8 cellular contexts compared by ENCODE assay signal in the genomic region with DNA sequence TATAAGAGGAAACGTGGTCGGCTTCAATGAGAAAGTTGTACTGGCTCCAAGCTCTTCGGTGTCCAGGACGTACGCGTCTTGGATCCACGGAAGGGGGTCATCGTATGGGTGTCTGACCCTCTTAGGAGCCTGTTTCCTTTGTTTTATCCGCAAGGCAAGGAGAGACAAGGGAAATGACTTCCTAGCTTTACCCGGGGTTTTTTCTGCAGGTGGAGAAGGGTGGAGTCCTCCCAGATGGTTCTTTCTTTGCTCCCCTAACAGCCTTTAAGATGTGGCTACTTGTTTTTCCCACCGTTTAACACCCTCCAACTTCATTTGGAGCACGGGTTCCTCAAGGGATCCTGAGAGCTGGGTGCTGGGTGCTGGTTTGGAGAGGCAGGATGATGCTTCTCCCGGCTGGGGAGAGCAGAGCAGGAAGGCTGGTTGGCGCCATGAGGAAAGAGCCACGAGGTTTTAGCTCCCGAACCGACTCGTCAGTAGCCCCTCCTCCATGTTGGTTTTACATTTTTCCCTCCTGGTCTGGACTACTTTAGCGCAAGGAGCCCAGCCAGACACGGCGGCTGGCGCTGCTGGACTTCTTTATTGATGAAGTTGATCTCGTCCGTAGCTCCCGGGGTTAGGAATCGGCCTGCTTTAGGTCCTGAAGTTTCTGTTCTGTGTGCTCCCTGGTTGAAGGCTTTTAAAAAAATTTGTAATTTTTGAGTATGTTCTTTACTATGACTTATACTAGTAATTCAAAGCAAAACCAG. TPM values are rescaled to one million over a fixed set of nuclear protein-coding genes. Genes with fewer than 3 reads are reported as not detected.
DNase-seq lines count a peak whose midpoint lies in the region; ATAC-seq and TF ChIP-seq lines count a peak whose summit lies in the region.

No MANE protein-coding gene starts in this region.

- H3K36me3 ChIP-seq in gastroesophageal sphincter (no peaks in the 10 kb centered on the region), neural progenitor cell (no peaks in the 10 kb centered on the region)

- peaks cover 20% of the 10 kb centered on the region for H3K4me1 Mint-ChIP-seq in activated naive CD4-positive, alpha-beta T cell treated with anti-CD3 and anti-CD28 coated beads for 36 hours (ENCODE audit: low read depth)
- H3K4me1 Mint-ChIP-seq in neural progenitor cell, result peaks cover 32% of the 10 kb centered on the region

- H3K27me3 Mint-ChIP-seq in activated naive CD4-positive, alpha-beta T cell treated with anti-CD3 and anti-CD28 coated beads for 36 hours (ENCODE audit: low read depth), result peaks cover 3% of the 10 kb centered on the region
- peaks cover 5% of the 10 kb centered on the region for H3K27me3 Mint-ChIP-seq in neural progenitor cell (ENCODE audit: insufficient read depth, low read depth)

- H2AFZ ChIP-seq in neural progenitor cell (replicated peaks), result peak overlapping the region; percentile 74

- CTCF ChIA-PET in activated naive CD4-positive, alpha-beta T cell treated with anti-CD3 and anti-CD28 coated beads for 36 hours (lab: Charles Lee), result interaction anchor here (0.6 to 1.8 kb wide), 8 partner anchors 10 to 1439 kb away, joined by 3 to 9 read pairs (median 4); no protein-coding TSS in a partner anchor

- peak; percentile 35 for ATAC-seq in gastroesophageal sphincter

- peaks cover 27% of the 10 kb centered on the region for H3F3A ChIP-seq in neural progenitor cell (ENCODE audit: low read depth)

- H3K9me3 ChIP-seq in gastroesophageal sphincter (no peaks in the 10 kb centered on the region), neural progenitor cell (ENCODE audit: low read depth) (no peaks in the 10 kb centered on the region)

- H3K4me2 ChIP-seq in neural progenitor cell, result peak overlapping the region; percentile 88

- no peaks in the 10 kb centered on the region for H3K9me3 Mint-ChIP-seq in activated naive CD4-positive, alpha-beta T cell treated with anti-CD3 and anti-CD28 coated beads for 36 hours
- H3K9me3 Mint-ChIP-seq in neural progenitor cell, result no peaks in the 10 kb centered on the region

- H3K9ac ChIP-seq in neural progenitor cell, result peak overlapping the region; percentile 65

- H3K27me3 ChIP-seq in HL-60 (ENCODE audit: insufficient read depth, poor library complexity, severe bottlenecking) (no peaks in the 10 kb centered on the region), gastroesophageal sphincter (no peaks in the 10 kb centered on the region), neural progenitor cell (no peaks in the 10 kb centered on the region)

- TF ChIP-seq POLR2A in GM19099 (IDR thresholded peaks at IDR 0.05; ENCODE audit: extremely low read depth, insufficient read length, low read depth) (peak; percentile 59), gastroesophageal sphincter (IDR thresholded peaks at IDR 0.05) (no peak)

- H3K27ac ChIP-seq in HL-60 (replicated peaks) (peak overlapping the region; percentile 98), gastroesophageal sphincter (peak overlapping the region; percentile 48 to 95 (median 92)), neural progenitor cell (peak overlapping the region; percentile 54)

- intact Hi-C loops in activated naive CD4-positive, alpha-beta T cell treated with anti-CD3 and anti-CD28 coated beads for 36 hours (cut with micrococcal nuclease), result loop anchor here (1.0 to 10.0 kb wide), 8 partner anchors 14 to 1006 kb away; a partner anchor contains a TSS

- H4K20me1 ChIP-seq in neural progenitor cell (ENCODE audit: low read depth), result peaks cover 30% of the 10 kb centered on the region

- peaks cover 0 to 25% (median 11%) of the 10 kb centered on the region in 3 donors for H3K4me1 ChIP-seq in gastroesophageal sphincter
- H3K4me1 ChIP-seq in neural progenitor cell, result peaks cover 9% of the 10 kb centered on the region

- peak overlapping the region; percentile 88 for H3K27ac Mint-ChIP-seq in activated naive CD4-positive, alpha-beta T cell treated with anti-CD3 and anti-CD28 coated beads for 36 hours
- peak overlapping the region; percentile 94 for H3K27ac Mint-ChIP-seq in neural progenitor cell

- DNase-seq in COLO829 (ENCODE audit: low spot score) (peak; percentile 83), HL-60 (ENCODE audit: low read depth in 1 of 2, low spot score in 1 of 2) (peak; percentile 57 to 75), NCI-H748 (lab: John Stamatoyannopoulos, UW; ENCODE audit: unreplicated experiment) (peak; percentile 92), neural progenitor cell (ENCODE audit: low spot score) (peak; percentile 80), activated gamma-delta T cell (lab: John Stamatoyannopoulos, UW) (no peak)
- peak; percentile 22 for DNase-seq in activated naive CD4-positive, alpha-beta T cell treated with anti-CD3 and anti-CD28 coated beads for 36 hours

- H3K4me3 ChIP-seq in HL-60 (replicated peaks; ENCODE audit: insufficient read depth, low read length) (peak overlapping the region; percentile 55), gastroesophageal sphincter (peak overlapping the region; percentile 47 to 90), neural progenitor cell (peak overlapping the region; percentile 89)

- TF ChIP-seq CTCF in HL-60 (IDR thresholded peaks at IDR 0.05; ENCODE audit: insufficient read depth, low read length) (no peak), gastroesophageal sphincter (IDR thresholded peaks at IDR 0.05) (no peak), neural progenitor cell (IDR thresholded peaks at IDR 0.05) (no peak)

- peaks cover 11% of the 10 kb centered on the region for H3K36me3 Mint-ChIP-seq in activated naive CD4-positive, alpha-beta T cell treated with anti-CD3 and anti-CD28 coated beads for 36 hours (ENCODE audit: low read depth)
- H3K36me3 Mint-ChIP-seq in neural progenitor cell, result peaks cover 11% of the 10 kb centered on the region

- WGBS in gastroesophageal sphincter (ENCODE audit: low coverage in 1 of 2), 2 donors, result 0 to 1% methylated on average over 10 to 15 of the region's 26 CpGs

- peaks cover 58% of the 10 kb centered on the region for H3K79me2 ChIP-seq in neural progenitor cell (ENCODE audit: low read depth)

- no peak for TF ChIP-seq EP300 in gastroesophageal sphincter (IDR thresholded peaks at IDR 0.05)

- peak overlapping the region; percentile 93 for H3K4me3 Mint-ChIP-seq in activated naive CD4-positive, alpha-beta T cell treated with anti-CD3 and anti-CD28 coated beads for 36 hours
- peak overlapping the region; percentile 98 for H3K4me3 Mint-ChIP-seq in neural progenitor cell

RNA-seq across cellular contexts. Expression of a gene that starts 1.3 kb away (rescaled TPM):
- 10 to 100 TPM; 58.8 to 61.5 TPM for total RNA-seq in activated naive CD4-positive, alpha-beta T cell treated with anti-CD3 and anti-CD28 coated beads for 36 hours
- 10 to 100 TPM; 20.9 to 30.4 (median 29.2) TPM for total RNA-seq in gastroesophageal sphincter
- total RNA-seq in neural progenitor cell (ENCODE audit: low replicate concordance), result 43.8 and 67.6 TPM in 2 replicates
